In genomic region chr3:141460097-141460704, GRCh38 we compare ENCODE assay signal across 8 cellular contexts. TPM values are rescaled to one million over a fixed set of nuclear protein-coding genes. Genes with fewer than 3 reads are reported as not detected.
A peak's percentile ranks its signal among the peaks of the same experiment; 100 is the strongest.
DNase-seq lines count a peak whose midpoint lies in the region; FAIRE-seq and TF ChIP-seq lines count a peak whose summit lies in the region.

No MANE protein-coding gene starts in this region.

- TF ChIP-seq POLR2A in H54 (IDR thresholded peaks at IDR 0.05; ENCODE audit: low read depth, low read length), result no peak

- H3K4ac ChIP-seq in neuronal stem cell (ENCODE audit: low read length), result no peak overlapping the region

- H3K23ac ChIP-seq in neuronal stem cell (ENCODE audit: low read depth, low read length, poor library complexity), result no peak overlapping the region

- H3K9me3 ChIP-seq in neuronal stem cell (replicated peaks in 1 of 2; ENCODE audit: control insufficient read depth in 2 of 2, insufficient read depth in 1 of 2, low read depth in 1 of 2, low read length in 2 of 2), result no peaks in the 10 kb centered on the region

- no peak overlapping the region for H3K4me3 ChIP-seq in fibroblast of pulmonary artery (replicated peaks; ENCODE audit: low read depth, low read length)
- H3K4me3 ChIP-seq in neuronal stem cell (ENCODE audit: low read length in 2 of 2), result no peak overlapping the region

- H3K4me2 ChIP-seq in neuronal stem cell (ENCODE audit: insufficient read depth, low read length, poor library complexity, severe bottlenecking), result no peak overlapping the region

- H2AK5ac ChIP-seq in neuronal stem cell (ENCODE audit: low read depth, low read length), result no peak overlapping the region

- peaks cover 0 to 2% (median 0%) of the 10 kb centered on the region in 3 experiments for H3K27me3 ChIP-seq in neuronal stem cell (ENCODE audit: control insufficient read depth in 3 of 3, insufficient read depth in 3 of 3, low read depth in 1 of 3, low read length in 3 of 3)

- no peak overlapping the region for H2BK15ac ChIP-seq in neuronal stem cell (ENCODE audit: low read length)

- H2BK120ac ChIP-seq in neuronal stem cell (ENCODE audit: low read depth, low read length), result no peak overlapping the region

- H4K91ac ChIP-seq in neuronal stem cell (ENCODE audit: low read depth, low read length, poor library complexity), result no peak overlapping the region

- FAIRE-seq in H54 (lab: Jason Lieb, UNC), result peak; percentile 88

- no peaks in the 10 kb centered on the region for H3K36me3 ChIP-seq in neuronal stem cell (replicated peaks in 1 of 2; ENCODE audit: control insufficient read depth in 2 of 2, insufficient read depth in 2 of 2, low read length in 2 of 2)

- H3K18ac ChIP-seq in neuronal stem cell (ENCODE audit: low read length), result no peak overlapping the region

- H3K27ac ChIP-seq in neuronal stem cell (replicated peaks; ENCODE audit: low read length) (no peak overlapping the region), substantia nigra (ENCODE audit: low read depth, low read length, poor library complexity, severe bottlenecking) (no peak overlapping the region)

- peak overlapping the region; percentile 72 for H2AFZ ChIP-seq in neuronal stem cell (ENCODE audit: low read length)

- DNase-seq in EL (peak; percentile 85), H54 (ENCODE audit: insufficient read length, low spot score) (peak; percentile 71), M059J (ENCODE audit: low read depth) (peak; percentile 87), RKO (ENCODE audit: low spot score) (peak; percentile 89), activated T-helper 1 cell treated with Interleukin-2 at 50 U/mL for 16 hours (ENCODE audit: low read depth) (peak; percentile 68), fibroblast of pulmonary artery (ENCODE audit: low read depth) (peak; percentile 90), neuronal stem cell (ENCODE audit: low spot score) (peak; percentile 84), substantia nigra (lab: John Stamatoyannopoulos, UW) (peak in 48 of 49 donors; percentile 4 to 89 (median 74))

- no peak overlapping the region for H3K9ac ChIP-seq in neuronal stem cell (ENCODE audit: low read depth, low read length, poor library complexity)

- peak; percentile 87 for TF ChIP-seq CTCF in fibroblast of pulmonary artery (IDR thresholded peaks at IDR 0.05; ENCODE audit: low read length, missing control alignments)

- no peak overlapping the region for H2BK12ac ChIP-seq in neuronal stem cell (ENCODE audit: low read length)

- WGBS in neuronal stem cell (ENCODE audit: extremely low coverage in 2 of 2, insufficient read length in 2 of 2, insufficient replicate concordance in 1 of 2), 2 donors, result no CpG with 5 or more reads among the region's 10 CpGs

- no peak overlapping the region for H3K14ac ChIP-seq in neuronal stem cell (ENCODE audit: low read length)

- no peaks in the 10 kb centered on the region for H3K79me1 ChIP-seq in neuronal stem cell (ENCODE audit: low read depth, low read length)

- peaks cover 0 to 1% of the 10 kb centered on the region in 2 donors for H3K4me1 ChIP-seq in neuronal stem cell (ENCODE audit: control insufficient read depth in 2 of 2, insufficient read depth in 1 of 2, low read depth in 1 of 2, low read length in 2 of 2)

- H4K8ac ChIP-seq in neuronal stem cell (ENCODE audit: low read depth, low read length), result no peak overlapping the region

- no peak overlapping the region for H2BK5ac ChIP-seq in neuronal stem cell (ENCODE audit: low read length)

RNA-seq across cellular contexts. Expression of gene RASA2, which starts 26.6 kb away (rescaled TPM):
- 16.4 and 20.8 TPM in 2 replicates for total RNA-seq in M059J (2014; rRNA removed; shearing (Covaris generic))
- 13.3 TPM for polyA plus RNA-seq in neuronal stem cell (2013, experiment 1 of 2)
- 14.7 TPM for polyA plus RNA-seq in neuronal stem cell (2013, experiment 2 of 2)
